ENCODE assay signal across 18 cellular contexts in the genomic region with DNA sequence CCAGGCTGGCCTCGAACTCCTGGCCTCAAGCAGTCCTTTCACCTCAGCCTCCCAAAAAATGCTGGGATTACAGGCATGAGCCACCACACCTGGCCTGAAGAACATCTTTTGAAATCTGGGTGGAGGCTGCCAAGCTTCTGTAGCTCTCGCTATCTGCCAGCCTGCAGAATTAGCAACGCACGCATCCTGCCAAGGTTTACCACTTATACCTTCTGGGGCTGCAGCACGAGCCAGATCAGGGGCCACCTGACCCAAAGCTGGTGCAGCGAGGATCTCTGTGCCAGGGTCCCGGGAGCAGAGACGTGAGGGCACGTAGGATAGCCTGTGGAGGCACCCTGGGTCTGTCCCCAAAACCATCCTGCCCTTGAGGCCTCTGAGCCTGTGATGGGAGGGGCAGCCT. TPM values are rescaled to one million over a fixed set of nuclear protein-coding genes. Genes with fewer than 3 reads are reported as not detected.
DNase-seq lines count a peak whose midpoint lies in the region; ATAC-seq and TF ChIP-seq lines count a peak whose summit lies in the region.
"Had no signal": no experiment of that assay in that cellular context is flagged by ENCODE, and none has a peak within 500 bp of the region (broad histone marks: within the 10 kb centered on the region; RNA-seq: fewer than 3 reads in every experiment).

No MANE protein-coding gene starts in this region.

- H3K4me1 ChIP-seq in heart left ventricle (peaks cover 0 to 12% (median 0%) of the 10 kb centered on the region in 12 donors), left ventricle myocardium inferior (peaks cover 13% of the 10 kb centered on the region)
- H3K4me1 ChIP-seq: BE2C had no signal

- peaks cover 0 to 14% (median 5%) of the 10 kb centered on the region in 12 donors for H3K9me3 ChIP-seq in heart left ventricle
- H3K9me3 ChIP-seq in left ventricle myocardium inferior (replicated peaks) = peaks cover 16% of the 10 kb centered on the region
- H3K9me3 ChIP-seq: BE2C had no signal

- H3K36me3 ChIP-seq in heart left ventricle (no peaks in the 10 kb centered on the region), left ventricle myocardium inferior (no peaks in the 10 kb centered on the region)
- H3K36me3 ChIP-seq: BE2C had no signal

- intact Hi-C loops in heart left ventricle (cut with DNase I) = no loop called here
- intact Hi-C loops in cardiac septum (cut with DNase I) = no loop called here
- intact Hi-C loops in left ventricle myocardium inferior (cut with micrococcal nuclease) = no loop called here

- H3K27me3 ChIP-seq in heart left ventricle (peaks cover 0 to 4% (median 0%) of the 10 kb centered on the region in 9 donors), left ventricle myocardium inferior (ENCODE audit: low read depth) (peaks cover 4% of the 10 kb centered on the region)

- ATAC-seq in heart left ventricle = peak; percentile 56 to 83 (median 70)

- DNase-seq in heart left ventricle (peak in 2 of 5 donors; percentile 28 to 65), cardiac septum (ENCODE audit: low spot score) (no peak), cerebellar nuclear complex (lab: John Stamatoyannopoulos, UW) (peak; percentile 34 to 49), left ventricle myocardium inferior (peak; percentile 53), NCI-H345 (lab: John Stamatoyannopoulos, UW) (no peak)
- DNase-seq in activated T-cell treated with anti-CD3 and anti-CD28 coated beads, Interleukin-2, amount 50 U/mL, for 1 hour = no peak
- DNase-seq: ACHN; BE2C; CD4-positive, CD25-positive, alpha-beta regulatory T cell; CD8-positive, alpha-beta memory T cell; COR-L47; DMS 273 treated with DMSO at 0.1 percent for 48 hours; DMS53; DND-41; EL; H9 had no signal

- 47 to 60% (median 59%) methylated on average over 9 of the region's 9 CpGs for WGBS in heart left ventricle, 4 donors

- H3K27ac ChIP-seq in heart left ventricle (peak overlapping the region in 1 of 12 donors; percentile 7), left ventricle myocardium inferior (replicated peaks) (peak overlapping the region; percentile 34)

- TF ChIP-seq POLR2A in heart left ventricle (IDR thresholded peaks at IDR 0.05) = no peak

- TF ChIP-seq CTCF in heart left ventricle (IDR thresholded peaks at IDR 0.05) = no peak
- TF ChIP-seq CTCF in left ventricle myocardium inferior (IDR thresholded peaks at IDR 0.05; ENCODE audit: borderline replicate concordance) = no peak

- H3K4me3 ChIP-seq in heart left ventricle = no peak overlapping the region
- no peak overlapping the region for H3K4me3 ChIP-seq in left ventricle myocardium inferior

RNA-seq across cellular contexts. Expression of gene SLC38A8, which starts 22.2 kb away (rescaled TPM):
- total RNA-seq in heart left ventricle (1 to 10 TPM in 3 of 9 donors, under 1 TPM in 4, not detected in 2; 0.29 to 5.8 (median 0.63) TPM), cardiac septum (not detected), left ventricle myocardium inferior (not detected)
- 10 to 100 TPM in 1 of 2 donors, not detected in 1; 25.3 TPM for polyA plus RNA-seq in heart left ventricle
- total RNA-seq: CD4-positive, CD25-positive, alpha-beta regulatory T cell; CD8-positive, alpha-beta memory T cell; H1; HT-29 had no signal
- polyA plus RNA-seq: CD4-positive, CD25-positive, alpha-beta regulatory T cell; CD8-positive, alpha-beta memory T cell had no signal

RNA-seq across cellular contexts. Expression of gene NECAB2, which starts 52.3 kb away (rescaled TPM):
- total RNA-seq in heart left ventricle = 1 to 10 TPM in 2 of 9 donors, under 1 TPM in 5, not detected in 2; 0.24 to 1.3 (median 0.77) TPM
- 1 to 10 TPM; 1.2 to 2.1 TPM for polyA plus RNA-seq in heart left ventricle
- total RNA-seq in cardiac septum = 2.5 TPM
- 0.69 TPM for total RNA-seq in left ventricle myocardium inferior
- total RNA-seq: CD4-positive, CD25-positive, alpha-beta regulatory T cell; CD8-positive, alpha-beta memory T cell; HT-29 had no signal
- polyA plus RNA-seq: CD4-positive, CD25-positive, alpha-beta regulatory T cell; CD8-positive, alpha-beta memory T cell had no signal

Comparison
In these comparisons a context has a peak if more than half of its experiments do, and no peak if none do; other contexts are left out.
1. DNase-seq: peak in cerebellar nuclear complex (2 of 2) and left ventricle myocardium inferior (single experiment); none in cardiac septum (single experiment), activated T-cell treated with anti-CD3 and anti-CD28 coated beads, Interleukin-2, amount 50 U/mL, for 1 hour (single experiment) and NCI-H345 (single experiment).